2 cellular contexts compared by ENCODE assay signal in the genomic region with DNA sequence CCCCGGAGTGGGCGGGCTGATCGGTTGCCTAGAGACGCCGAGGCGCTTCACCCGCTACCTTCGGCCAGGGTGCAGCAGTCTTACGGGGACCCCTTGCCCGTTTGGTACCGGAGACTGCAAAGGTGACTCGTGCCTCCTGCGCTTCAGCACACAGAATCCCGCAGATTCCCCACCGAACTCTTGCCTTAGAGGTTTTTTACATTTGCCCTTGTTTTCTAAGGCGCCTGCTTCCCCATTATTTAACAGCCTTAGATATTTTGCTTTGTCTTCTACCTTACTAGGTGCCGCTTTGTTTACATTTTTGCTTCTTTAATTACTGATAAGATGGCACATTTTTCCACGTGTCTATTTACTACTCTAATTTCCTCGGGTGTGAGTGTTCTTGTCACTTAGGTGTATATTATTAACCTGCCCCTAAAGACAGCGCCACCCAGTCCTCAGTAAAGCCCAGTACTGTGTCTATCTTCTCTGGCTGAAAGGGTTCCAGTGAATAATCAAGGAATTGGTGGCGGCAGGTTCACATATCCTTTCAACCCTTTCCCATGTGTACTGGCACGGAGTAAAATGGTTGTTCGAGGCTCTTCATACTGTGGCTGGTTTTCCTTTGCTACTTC.
TF ChIP-seq lines count a peak whose summit lies in the region.

No MANE protein-coding gene starts in this region.

TF ChIP-seq in HepG2, 621 proteins besides CTCF, POLR2A, EP300 and RAD21 (continued from another document and continues in another):
- no peak for TF ChIP-seq ZNF557 (CRISPR knock-in tag; IDR thresholded peaks at IDR 0.05)
- TF ChIP-seq GTF2F1 (IDR thresholded peaks at IDR 0.05; ENCODE audit: low read length): no peak
- TF ChIP-seq HDAC1 (CRISPR knock-in tag; IDR thresholded peaks at IDR 0.05): peak; percentile 12; the same call in 1 of the 2 replicates
- TF ChIP-seq ATF7-NPFF (CRISPR knock-in tag; IDR thresholded peaks at IDR 0.05; ENCODE audit: low read depth): no peak
- no peak for TF ChIP-seq ZNF367 (CRISPR knock-in tag; IDR thresholded peaks at IDR 0.05; ENCODE audit: borderline replicate concordance)
- TF ChIP-seq KAT7 (CRISPR knock-in tag; IDR thresholded peaks at IDR 0.05; ENCODE audit: borderline replicate concordance): 0 out of 2 replicates have a peak, but pooled peaks have one; percentile 2
- TF ChIP-seq, protein P1, sequence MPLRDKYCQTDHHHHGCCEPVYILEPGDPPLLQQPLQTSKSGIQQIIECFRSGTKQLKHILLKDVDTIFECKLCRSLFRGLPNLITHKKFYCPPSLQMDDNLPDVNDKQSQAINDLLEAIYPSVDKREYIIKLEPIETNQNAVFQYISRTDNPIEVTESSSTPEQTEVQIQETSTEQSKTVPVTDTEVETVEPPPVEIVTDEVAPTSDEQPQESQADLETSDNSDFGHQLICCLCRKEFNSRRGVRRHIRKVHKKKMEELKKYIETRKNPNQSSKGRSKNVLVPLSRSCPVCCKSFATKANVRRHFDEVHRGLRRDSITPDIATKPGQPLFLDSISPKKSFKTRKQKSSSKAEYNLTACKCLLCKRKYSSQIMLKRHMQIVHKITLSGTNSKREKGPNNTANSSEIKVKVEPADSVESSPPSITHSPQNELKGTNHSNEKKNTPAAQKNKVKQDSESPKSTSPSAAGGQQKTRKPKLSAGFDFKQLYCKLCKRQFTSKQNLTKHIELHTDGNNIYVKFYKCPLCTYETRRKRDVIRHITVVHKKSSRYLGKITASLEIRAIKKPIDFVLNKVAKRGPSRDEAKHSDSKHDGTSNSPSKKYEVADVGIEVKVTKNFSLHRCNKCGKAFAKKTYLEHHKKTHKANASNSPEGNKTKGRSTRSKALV (CRISPR knock-in tag; IDR thresholded peaks at IDR 0.05): no peak
- TF ChIP-seq, protein P2, sequence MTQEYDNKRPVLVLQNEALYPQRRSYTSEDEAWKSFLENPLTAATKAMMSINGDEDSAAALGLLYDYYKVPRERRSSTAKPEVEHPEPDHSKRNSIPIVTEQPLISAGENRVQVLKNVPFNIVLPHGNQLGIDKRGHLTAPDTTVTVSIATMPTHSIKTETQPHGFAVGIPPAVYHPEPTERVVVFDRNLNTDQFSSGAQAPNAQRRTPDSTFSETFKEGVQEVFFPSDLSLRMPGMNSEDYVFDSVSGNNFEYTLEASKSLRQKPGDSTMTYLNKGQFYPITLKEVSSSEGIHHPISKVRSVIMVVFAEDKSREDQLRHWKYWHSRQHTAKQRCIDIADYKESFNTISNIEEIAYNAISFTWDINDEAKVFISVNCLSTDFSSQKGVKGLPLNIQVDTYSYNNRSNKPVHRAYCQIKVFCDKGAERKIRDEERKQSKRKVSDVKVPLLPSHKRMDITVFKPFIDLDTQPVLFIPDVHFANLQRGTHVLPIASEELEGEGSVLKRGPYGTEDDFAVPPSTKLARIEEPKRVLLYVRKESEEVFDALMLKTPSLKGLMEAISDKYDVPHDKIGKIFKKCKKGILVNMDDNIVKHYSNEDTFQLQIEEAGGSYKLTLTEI (CRISPR knock-in tag; conservative IDR thresholded peaks at IDR 0.05): no peak
- TF ChIP-seq HHEX (CRISPR knock-in tag; IDR thresholded peaks at IDR 0.05): no peak
- TF ChIP-seq FOSL1 (CRISPR knock-in tag; IDR thresholded peaks at IDR 0.05; ENCODE audit: borderline replicate concordance): no peak
- TF ChIP-seq, protein P3, sequence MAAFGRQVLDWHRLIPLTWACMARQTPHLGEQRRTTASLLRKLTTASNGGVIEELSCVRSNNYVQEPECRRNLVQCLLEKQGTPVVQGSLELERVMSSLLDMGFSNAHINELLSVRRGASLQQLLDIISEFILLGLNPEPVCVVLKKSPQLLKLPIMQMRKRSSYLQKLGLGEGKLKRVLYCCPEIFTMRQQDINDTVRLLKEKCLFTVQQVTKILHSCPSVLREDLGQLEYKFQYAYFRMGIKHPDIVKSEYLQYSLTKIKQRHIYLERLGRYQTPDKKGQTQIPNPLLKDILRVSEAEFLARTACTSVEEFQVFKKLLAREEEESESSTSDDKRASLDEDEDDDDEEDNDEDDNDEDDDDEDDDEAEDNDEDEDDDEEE (CRISPR knock-in tag; IDR thresholded peaks at IDR 0.05): no peak
- 0 out of 2 replicates have a peak, but pooled peaks have one; percentile 10 for TF ChIP-seq NCOR1 (IDR thresholded peaks at IDR 0.05; ENCODE audit: borderline replicate concordance, low read length)
- TF ChIP-seq ZBTB42 (CRISPR knock-in tag; IDR thresholded peaks at IDR 0.05): no peak
- TF ChIP-seq, protein P4, sequence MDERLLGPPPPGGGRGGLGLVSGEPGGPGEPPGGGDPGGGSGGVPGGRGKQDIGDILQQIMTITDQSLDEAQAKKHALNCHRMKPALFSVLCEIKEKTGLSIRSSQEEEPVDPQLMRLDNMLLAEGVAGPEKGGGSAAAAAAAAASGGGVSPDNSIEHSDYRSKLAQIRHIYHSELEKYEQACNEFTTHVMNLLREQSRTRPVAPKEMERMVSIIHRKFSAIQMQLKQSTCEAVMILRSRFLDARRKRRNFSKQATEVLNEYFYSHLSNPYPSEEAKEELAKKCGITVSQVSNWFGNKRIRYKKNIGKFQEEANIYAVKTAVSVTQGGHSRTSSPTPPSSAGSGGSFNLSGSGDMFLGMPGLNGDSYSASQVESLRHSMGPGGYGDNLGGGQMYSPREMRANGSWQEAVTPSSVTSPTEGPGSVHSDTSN (CRISPR knock-in tag; IDR thresholded peaks at IDR 0.05): no peak
- TF ChIP-seq, protein P5, sequence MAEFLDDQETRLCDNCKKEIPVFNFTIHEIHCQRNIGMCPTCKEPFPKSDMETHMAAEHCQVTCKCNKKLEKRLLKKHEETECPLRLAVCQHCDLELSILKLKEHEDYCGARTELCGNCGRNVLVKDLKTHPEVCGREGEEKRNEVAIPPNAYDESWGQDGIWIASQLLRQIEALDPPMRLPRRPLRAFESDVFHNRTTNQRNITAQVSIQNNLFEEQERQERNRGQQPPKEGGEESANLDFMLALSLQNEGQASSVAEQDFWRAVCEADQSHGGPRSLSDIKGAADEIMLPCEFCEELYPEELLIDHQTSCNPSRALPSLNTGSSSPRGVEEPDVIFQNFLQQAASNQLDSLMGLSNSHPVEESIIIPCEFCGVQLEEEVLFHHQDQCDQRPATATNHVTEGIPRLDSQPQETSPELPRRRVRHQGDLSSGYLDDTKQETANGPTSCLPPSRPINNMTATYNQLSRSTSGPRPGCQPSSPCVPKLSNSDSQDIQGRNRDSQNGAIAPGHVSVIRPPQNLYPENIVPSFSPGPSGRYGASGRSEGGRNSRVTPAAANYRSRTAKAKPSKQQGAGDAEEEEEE (CRISPR knock-in tag; IDR thresholded peaks at IDR 0.05; ENCODE audit: borderline replicate concordance): no peak
- no peak for TF ChIP-seq SOX5 (CRISPR knock-in tag; IDR thresholded peaks at IDR 0.05; ENCODE audit: borderline replicate concordance)
- no peak for TF ChIP-seq ZFX (CRISPR knock-in tag; IDR thresholded peaks at IDR 0.05; ENCODE audit: low read depth)
- TF ChIP-seq, protein P6, sequence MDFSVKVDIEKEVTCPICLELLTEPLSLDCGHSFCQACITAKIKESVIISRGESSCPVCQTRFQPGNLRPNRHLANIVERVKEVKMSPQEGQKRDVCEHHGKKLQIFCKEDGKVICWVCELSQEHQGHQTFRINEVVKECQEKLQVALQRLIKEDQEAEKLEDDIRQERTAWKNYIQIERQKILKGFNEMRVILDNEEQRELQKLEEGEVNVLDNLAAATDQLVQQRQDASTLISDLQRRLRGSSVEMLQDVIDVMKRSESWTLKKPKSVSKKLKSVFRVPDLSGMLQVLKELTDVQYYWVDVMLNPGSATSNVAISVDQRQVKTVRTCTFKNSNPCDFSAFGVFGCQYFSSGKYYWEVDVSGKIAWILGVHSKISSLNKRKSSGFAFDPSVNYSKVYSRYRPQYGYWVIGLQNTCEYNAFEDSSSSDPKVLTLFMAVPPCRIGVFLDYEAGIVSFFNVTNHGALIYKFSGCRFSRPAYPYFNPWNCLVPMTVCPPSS (IDR thresholded peaks at IDR 0.05): no peak

TF ChIP-seq in HEK293T, 16 proteins besides CTCF, POLR2A, EP300 and RAD21 (continued from another document):
- no peak for TF ChIP-seq LEF1 (IDR thresholded peaks at IDR 0.05; ENCODE audit: borderline replicate concordance)
- TF ChIP-seq SUZ12 (IDR thresholded peaks at IDR 0.05): no peak
